ENCODE assay signal across 8 cellular contexts in the genomic region with DNA sequence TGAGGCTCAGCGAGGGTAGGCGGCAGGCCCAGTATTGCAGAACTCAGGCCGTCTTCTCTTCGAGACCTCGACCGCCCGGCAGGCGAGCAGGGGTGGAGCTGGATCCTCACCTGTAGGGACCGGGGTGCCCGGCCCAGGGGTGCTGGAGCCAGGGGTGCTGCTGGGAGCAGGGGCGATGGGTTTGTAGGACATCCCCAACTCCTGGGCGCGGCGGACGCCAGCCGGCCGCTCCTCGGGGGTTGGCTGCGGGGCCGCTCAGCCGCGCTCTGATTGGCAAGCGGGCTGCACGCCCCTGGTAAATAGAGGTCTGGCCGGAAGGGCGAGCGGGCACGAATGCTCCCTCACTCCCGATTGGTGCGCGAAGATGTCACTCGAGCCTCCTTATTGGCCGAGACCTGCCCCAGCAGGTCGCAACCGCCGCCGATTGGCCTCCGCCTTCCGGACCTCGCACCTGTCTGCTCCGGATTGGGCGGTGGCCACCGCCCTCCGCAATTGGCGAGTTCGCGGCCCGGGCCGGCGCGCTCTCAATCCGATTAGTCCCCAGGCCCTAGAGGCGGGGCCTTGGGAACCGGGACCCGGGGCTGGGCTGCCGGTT. TPM values are rescaled to one million over a fixed set of nuclear protein-coding genes. Genes with fewer than 3 reads are reported as not detected.
A peak's percentile ranks its signal among the peaks of the same experiment; 100 is the strongest.
DNase-seq lines count a peak whose midpoint lies in the region; ATAC-seq, FAIRE-seq and TF ChIP-seq lines count a peak whose summit lies in the region.

A gene with protein sequence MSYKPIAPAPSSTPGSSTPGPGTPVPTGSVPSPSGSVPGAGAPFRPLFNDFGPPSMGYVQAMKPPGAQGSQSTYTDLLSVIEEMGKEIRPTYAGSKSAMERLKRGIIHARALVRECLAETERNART (minus strand): TSS at position 272 of the 595 bp plus-strand sequence. CDS start 80 bp downstream, at position 192.

- intact Hi-C loops in Right ventricle myocardium inferior (cut with DNase I) = loop anchor here (2.0 to 5.0 kb wide), 3 partner anchors 99 to 156 kb away; a partner anchor contains a TSS
- intact Hi-C loops in pancreas (cut with DNase I) = loop anchor here in 1 of 3 donors (10.0 kb wide), 1 partner anchor 93 kb away; a partner anchor contains a TSS
- intact Hi-C loops in tibial artery (cut with DNase I; ENCODE audit: low total_unique reads) = loop anchor here (2.0 to 5.0 kb wide), 2 partner anchors 39 to 156 kb away; a partner anchor contains a TSS

- TF ChIP-seq CTCF in GM12864 (IDR thresholded peaks at IDR 0.05; ENCODE audit: low read depth, low read length, missing control alignments) (no peak), pancreas (IDR thresholded peaks at IDR 0.05) (no peak), tibial artery (IDR thresholded peaks at IDR 0.05) (peak in 1 of 2 experiments; percentile 29)

- peak; percentile 78 for FAIRE-seq in pancreas (lab: Jason Lieb, UNC)

- H3K36me3 ChIP-seq in pancreas (no peaks in the 10 kb centered on the region), tibial artery (peaks cover 0 to 6% (median 6%) of the 10 kb centered on the region in 3 donors)

- H3K4me1 ChIP-seq in pancreas = peaks cover 0 to 26% (median 12%) of the 10 kb centered on the region in 3 donors
- H3K4me1 ChIP-seq in tibial artery = peaks cover 0 to 49% (median 43%) of the 10 kb centered on the region in 4 donors

- H3K4me3 ChIP-seq in GM12864 (ENCODE audit: low read depth, low read length) = peak within 1 kb of the TSS; percentile 76
- peak within 1 kb of the TSS; percentile 50 to 86 (median 85) for H3K4me3 ChIP-seq in pancreas
- H3K4me3 ChIP-seq in tibial artery = peak within 1 kb of the TSS; percentile 76 to 80

- DNase-seq in GM12864 (ENCODE audit: low read depth) = peak; percentile 99
- peak; percentile 99 to 100 (median 100) for DNase-seq in NCI-H1417 (lab: John Stamatoyannopoulos, UW)
- peak; percentile 99 for DNase-seq in SW 1271 (lab: John Stamatoyannopoulos, UW)
- DNase-seq in activated naive CD8-positive, alpha-beta T cell treated with anti-CD3 and anti-CD28 coated beads, Interleukin-2, amount 50 U/mL, for 16 hours (ENCODE audit: low read depth, low spot score) = peak; percentile 91
- DNase-seq in Right ventricle myocardium inferior (ENCODE audit: missing footprints) = peak; percentile 100
- DNase-seq in pancreas = peak; percentile 98 to 100 (median 100)
- peak; percentile 99 to 100 for DNase-seq in tibial artery

- ATAC-seq in HG02759 (IDR thresholded peaks at IDR 0.05; ENCODE audit: unreplicated experiment) = peak; percentile 82
- peak; percentile 88 for ATAC-seq in Right ventricle myocardium inferior
- ATAC-seq in pancreas = peak; percentile 69 to 86 (median 78)

- 0% methylated on average over 52 to 56 of the region's 56 CpGs for WGBS in pancreas, 2 donors

- H3K9me3 ChIP-seq in pancreas (no peaks in the 10 kb centered on the region), tibial artery (no peaks in the 10 kb centered on the region)

- H3K27me3 ChIP-seq in pancreas (no peaks in the 10 kb centered on the region), tibial artery (peaks cover 0 to 5% of the 10 kb centered on the region in 2 donors)

- peak within 1 kb of the TSS; percentile 95 to 99 (median 98) for H3K27ac ChIP-seq in pancreas
- peak within 1 kb of the TSS; percentile 92 to 99 for H3K27ac ChIP-seq in tibial artery

RNA-seq across cellular contexts. Expression of the gene that starts here (rescaled TPM):
- total RNA-seq in Right ventricle myocardium inferior (67.3 TPM), pancreas (10 to 100 TPM; 27.1 to 41.8 (median 35.2) TPM)
- polyA plus RNA-seq in pancreas = 10 to 100 TPM; 46.4 to 65.6 TPM

Comparison
In these comparisons a context has a peak if more than half of its experiments do, and no peak if none do; other contexts are left out.
1. Peak in every context shown above with its lines: DNase-seq, ATAC-seq, H3K4me3 ChIP-seq and H3K27ac ChIP-seq.